ENCODE assay signal across 10 cellular contexts in the genomic region with DNA sequence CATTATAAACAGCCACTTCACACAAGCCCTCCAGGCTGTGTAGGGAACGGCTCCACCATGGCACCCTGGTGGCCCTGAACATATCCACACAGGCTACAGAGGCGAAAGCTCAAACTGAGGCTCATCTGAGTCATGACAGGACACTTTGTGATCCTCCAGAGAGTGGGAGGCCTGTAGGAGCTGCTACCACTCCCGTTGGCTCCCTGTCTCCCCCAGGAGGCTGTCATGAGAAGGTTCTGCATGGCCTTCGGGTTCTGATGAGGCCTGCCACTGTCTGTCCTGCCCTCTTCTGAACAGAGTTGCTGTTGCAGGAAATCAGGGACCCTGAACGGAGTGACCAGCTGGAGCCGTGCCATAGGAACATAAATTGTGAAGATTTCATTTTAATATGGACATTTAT. TPM values are rescaled to one million over a fixed set of nuclear protein-coding genes. Genes with fewer than 3 reads are reported as not detected.
DNase-seq lines count a peak whose midpoint lies in the region; TF ChIP-seq lines count a peak whose summit lies in the region.
"Had no signal": no experiment of that assay in that cellular context is flagged by ENCODE, and none has a peak within 500 bp of the region (broad histone marks: within the 10 kb centered on the region; RNA-seq: fewer than 3 reads in every experiment).

No MANE protein-coding gene starts in this region.

- POLR2A ChIA-PET in OCI-LY7 (lab: Charles Lee) = interaction anchor here (0.6 to 0.7 kb wide), 2 partner anchors 14 to 50 kb away, joined by 3 read pairs; no protein-coding TSS in a partner anchor

- no peaks in the 10 kb centered on the region for H4K20me1 ChIP-seq in OCI-LY7 (ENCODE audit: insufficient read depth, low read length)

- H3K36me3 ChIP-seq in OCI-LY7 (ENCODE audit: insufficient read depth, low read length) = no peaks in the 10 kb centered on the region
- H3K36me3 ChIP-seq: transverse colon had no signal

- no peaks in the 10 kb centered on the region for H3K4me1 ChIP-seq in OCI-LY7 (ENCODE audit: insufficient read depth, low read length, poor library complexity, severe bottlenecking)
- H3K4me1 ChIP-seq: transverse colon had no signal

- intact Hi-C loops in OCI-LY7 (cut with micrococcal nuclease; ENCODE audit: unreplicated experiment) = no loop called here

- CTCF ChIA-PET in OCI-LY7 (lab: Charles Lee; ENCODE audit: unreplicated experiment) = no interaction called here

- BruUV-seq in OCI-LY7 (replicated peaks; lab: Mats Ljungman, UMichigan) = no TSS peak

- TF ChIP-seq CTCF in GM12875 (IDR thresholded peaks at IDR 0.05; ENCODE audit: borderline replicate concordance, insufficient read depth, low read depth, low read length) = peak; percentile 69
- TF ChIP-seq CTCF in OCI-LY7 (conservative IDR thresholded peaks at IDR 0.05; ENCODE audit: low read length) = peak; percentile 61
- peak; percentile 38 for TF ChIP-seq CTCF in fibroblast of mammary gland (conservative IDR thresholded peaks at IDR 0.05; ENCODE audit: control insufficient read depth, insufficient read depth, low read depth, low read length)

- no peak overlapping the region for H2AFZ ChIP-seq in OCI-LY7 (ENCODE audit: low read length)

- H3K79me2 ChIP-seq in OCI-LY7 (ENCODE audit: insufficient read depth, low read depth, low read length) = no peaks in the 10 kb centered on the region

- H3K9me3 ChIP-seq in OCI-LY7 (ENCODE audit: low read length) = peaks cover 10% of the 10 kb centered on the region; the same call in 1 of the 2 replicates
- H3K9me3 ChIP-seq: transverse colon had no signal

- H3K4me3 ChIP-seq in GM12875 (ENCODE audit: low read depth, low read length) (no peak overlapping the region), OCI-LY7 (ENCODE audit: low read depth, low read length, poor library complexity, severe bottlenecking) (no peak overlapping the region), fibroblast of mammary gland (ENCODE audit: control insufficient read depth, low read depth, low read length) (no peak overlapping the region)
- H3K4me3 ChIP-seq: skin epidermis, transverse colon had no signal

- DNase-seq in DMS53 (lab: John Stamatoyannopoulos, UW) (peak; percentile 81), OCI-LY7 (ENCODE audit: low spot score) (peak; percentile 51), fibroblast of mammary gland (ENCODE audit: low read depth) (peak; percentile 28), OCI-M1 (lab: John Stamatoyannopoulos, UW) (no peak), DMS79 treated with DMSO at 0.1 percent for 48 hours (lab: John Stamatoyannopoulos, UW) (no peak), NCI-H1092 treated with DMSO at 0.1 percent for 48 hours (lab: John Stamatoyannopoulos, UW) (no peak)
- DNase-seq: Right ventricle myocardium superior, transverse colon had no signal

- H3K4me2 ChIP-seq in OCI-LY7 (ENCODE audit: low read length) = no peak overlapping the region

- H3K27ac ChIP-seq in OCI-LY7 (ENCODE audit: low read depth, low read length, poor library complexity, severe bottlenecking) = no peak overlapping the region
- H3K27ac ChIP-seq: skin epidermis, transverse colon had no signal

- no peaks in the 10 kb centered on the region for H3K9me2 ChIP-seq in OCI-LY7 (ENCODE audit: insufficient read depth, low read length)

RNA-seq across cellular contexts. Expression of gene ALDH3B2, which starts 23.8 kb away (rescaled TPM):
- 1.5 and 2.9 TPM in 2 replicates for total RNA-seq in OCI-LY7 (2014; rRNA removed; shearing (Covaris generic))
- total RNA-seq in OCI-LY7 (2022) = 8.0 and 8.3 TPM in 2 replicates
- total RNA-seq: Right ventricle myocardium superior had no signal

RNA-seq across cellular contexts. Expression of gene ACY3, which starts 47.7 kb away (rescaled TPM):
- total RNA-seq in OCI-LY7 (2014; rRNA removed; shearing (Covaris generic)) = 17.1 and 25.6 TPM in 2 replicates
- total RNA-seq in OCI-LY7 (2022) = 45.1 and 54.4 TPM in 2 replicates
- total RNA-seq: Right ventricle myocardium superior had no signal

RNA-seq across cellular contexts. Expression of gene TBX10, which starts 58.7 kb away (rescaled TPM):
- total RNA-seq in OCI-LY7 (2014; rRNA removed; shearing (Covaris generic)) = 2.4 and 4.3 TPM in 2 replicates
- 5.3 and 5.7 TPM in 2 replicates for total RNA-seq in OCI-LY7 (2022)

Comparison
In these comparisons a context has a peak if more than half of its experiments do, and no peak if none do; other contexts are left out.
1. DNase-seq: peak in DMS53 (single experiment), OCI-LY7 (single experiment) and fibroblast of mammary gland (single experiment); none in OCI-M1 (single experiment), DMS79 treated with DMSO at 0.1 percent for 48 hours (single experiment) and NCI-H1092 treated with DMSO at 0.1 percent for 48 hours (single experiment).
2. Peak in every context shown above with its lines, with median percentiles within 50 percentile points of each other: CTCF ChIP-seq.